ENCODE assay signal across 19 cellular contexts in genomic region chr4:80459918-80460473, GRCh38.
DNase-seq lines count a peak whose midpoint lies in the region; ATAC-seq and TF ChIP-seq lines count a peak whose summit lies in the region.
"Had no signal": no experiment of that assay in that cellular context is flagged by ENCODE, and none has a peak within 500 bp of the region (broad histone marks: within the 10 kb centered on the region; RNA-seq: fewer than 3 reads in every experiment).

No MANE protein-coding gene starts in this region.

- CTCF ChIA-PET in WTC11 (lab: Charles Lee): interaction anchor here (0.8 to 1.1 kb wide), 3 partner anchors 20 to 1388 kb away, joined by 3 to 4 read pairs (median 3); no protein-coding TSS in a partner anchor

- H2AFZ ChIP-seq in MM.1S (ENCODE audit: low read length): no peak overlapping the region
- no peak overlapping the region for H2AFZ ChIP-seq in neural progenitor cell (replicated peaks)
- no peak overlapping the region for H2AFZ ChIP-seq in osteoblast (ENCODE audit: low read length)

- H3K4me2 ChIP-seq in MM.1S (ENCODE audit: low read depth, low read length) (no peak overlapping the region), neural progenitor cell (no peak overlapping the region), osteoblast (ENCODE audit: insufficient read depth, low read length) (no peak overlapping the region)

- DNase-seq in activated naive CD4-positive, alpha-beta T cell treated with anti-CD3 and anti-CD28 coated beads, Interleukin-2, amount 50 U/mL, for 16 hours: peak; percentile 11
- no peak for DNase-seq in activated naive CD4-positive, alpha-beta T cell treated with Interleukin-2 at 50 U/mL for 16 hours
- DNase-seq in MM.1S: no peak
- no peak for DNase-seq in WTC11 (ENCODE audit: low spot score)
- DNase-seq in neural progenitor cell (ENCODE audit: low spot score): no peak
- DNase-seq in osteoblast (ENCODE audit: insufficient read length, low spot score, missing footprints): no peak
- DNase-seq: BE2C; CD8-positive, alpha-beta memory T cell; DMS 273 treated with DMSO at 0.1 percent for 48 hours; EL; NCI-H1092 treated with DMSO at 0.1 percent for 48 hours; NCI-H1694; NCI-H2171; NCI-H774; SIG-M5 had no signal

- no peak overlapping the region for H3K4me3 Mint-ChIP-seq in WTC11
- no peak overlapping the region for H3K4me3 Mint-ChIP-seq in neural progenitor cell
- H3K4me3 Mint-ChIP-seq: CD8-positive, alpha-beta memory T cell had no signal

- no peaks in the 10 kb centered on the region for H3K27me3 ChIP-seq in MM.1S (replicated peaks; ENCODE audit: insufficient read depth, low read length)
- no peaks in the 10 kb centered on the region for H3K27me3 ChIP-seq in neural progenitor cell
- H3K27me3 ChIP-seq in osteoblast (ENCODE audit: insufficient read depth, low read length): no peaks in the 10 kb centered on the region
- H3K27me3 ChIP-seq: BE2C had no signal

- H3K9ac ChIP-seq in MM.1S (ENCODE audit: low read length) (no peak overlapping the region), neural progenitor cell (no peak overlapping the region)

- no peaks in the 10 kb centered on the region for H3K9me3 ChIP-seq in MM.1S (replicated peaks; ENCODE audit: insufficient read depth, low read length)
- no peaks in the 10 kb centered on the region for H3K9me3 ChIP-seq in neural progenitor cell (ENCODE audit: low read depth)
- no peaks in the 10 kb centered on the region for H3K9me3 ChIP-seq in osteoblast (ENCODE audit: low read depth, low read length)
- H3K9me3 ChIP-seq: BE2C had no signal

- H3K27me3 Mint-ChIP-seq in WTC11 (ENCODE audit: low read depth) (no peaks in the 10 kb centered on the region), neural progenitor cell (ENCODE audit: insufficient read depth, low read depth) (no peaks in the 10 kb centered on the region)
- H3K27me3 Mint-ChIP-seq: CD8-positive, alpha-beta memory T cell had no signal

- no peaks in the 10 kb centered on the region for H3F3A ChIP-seq in MM.1S (ENCODE audit: insufficient read depth, low read length)
- no peaks in the 10 kb centered on the region for H3F3A ChIP-seq in neural progenitor cell (ENCODE audit: low read depth)

- TF ChIP-seq CTCF in MM.1S (IDR thresholded peaks at IDR 0.05; ENCODE audit: low read length) (no peak), WTC11 (IDR thresholded peaks at IDR 0.05) (no peak), neural progenitor cell (IDR thresholded peaks at IDR 0.05) (peak; percentile 22), osteoblast (IDR thresholded peaks at IDR 0.05; ENCODE audit: extremely low read depth, low read depth, low read length) (no peak)

- H3K4me3 ChIP-seq in MM.1S (ENCODE audit: low read length): no peak overlapping the region
- no peak overlapping the region for H3K4me3 ChIP-seq in neural progenitor cell
- H3K4me3 ChIP-seq in osteoblast (ENCODE audit: insufficient read depth, low read length): no peak overlapping the region
- H3K4me3 ChIP-seq: K562 had no signal

- H3K4me1 ChIP-seq in MM.1S (ENCODE audit: low read length): peaks cover 3% of the 10 kb centered on the region; the same call in 1 of the 2 replicates
- H3K4me1 ChIP-seq in neural progenitor cell: peaks cover 3% of the 10 kb centered on the region
- peaks cover 5% of the 10 kb centered on the region for H3K4me1 ChIP-seq in osteoblast (ENCODE audit: insufficient read depth, low read length)
- H3K4me1 ChIP-seq: BE2C had no signal

- H3K9me3 Mint-ChIP-seq in WTC11 (peaks cover 10% of the 10 kb centered on the region), neural progenitor cell (no peaks in the 10 kb centered on the region)
- H3K9me3 Mint-ChIP-seq: CD8-positive, alpha-beta memory T cell had no signal

- peak overlapping the region; percentile 8; the same call in 1 of the 2 replicates for H3K27ac ChIP-seq in MM.1S (ENCODE audit: low read length)
- H3K27ac ChIP-seq in neural progenitor cell: no peak overlapping the region
- no peak overlapping the region for H3K27ac ChIP-seq in osteoblast (ENCODE audit: low read depth, low read length)
- H3K27ac ChIP-seq: HL-60 had no signal

- H4K20me1 ChIP-seq in MM.1S (ENCODE audit: insufficient read depth, low read length) (no peaks in the 10 kb centered on the region), neural progenitor cell (ENCODE audit: low read depth) (no peaks in the 10 kb centered on the region), osteoblast (ENCODE audit: insufficient read depth, low read length) (no peaks in the 10 kb centered on the region)

- no peaks in the 10 kb centered on the region for H3K9me2 ChIP-seq in MM.1S (replicated peaks; ENCODE audit: insufficient read depth, low read length)

- H3K4me1 Mint-ChIP-seq in WTC11: peaks cover 43% of the 10 kb centered on the region
- no peaks in the 10 kb centered on the region for H3K4me1 Mint-ChIP-seq in neural progenitor cell

- H3K36me3 Mint-ChIP-seq in WTC11 (no peaks in the 10 kb centered on the region), neural progenitor cell (no peaks in the 10 kb centered on the region)

- POLR2A ChIA-PET in WTC11 (lab: Charles Lee): no interaction called here

- H3K36me3 ChIP-seq in MM.1S (replicated peaks; ENCODE audit: insufficient read depth, low read length) (no peaks in the 10 kb centered on the region), neural progenitor cell (no peaks in the 10 kb centered on the region), osteoblast (ENCODE audit: insufficient read depth, low read length) (no peaks in the 10 kb centered on the region)
- H3K36me3 ChIP-seq: BE2C had no signal

- H3K27ac Mint-ChIP-seq in WTC11 (peak overlapping the region; percentile 48), neural progenitor cell (no peak overlapping the region)

- ATAC-seq in WTC11: peak; percentile 62
- ATAC-seq in GM18517 (IDR thresholded peaks at IDR 0.05; ENCODE audit: unreplicated experiment): no peak
- no peak for ATAC-seq in HG03039 (IDR thresholded peaks at IDR 0.05; ENCODE audit: unreplicated experiment)
- ATAC-seq: K562 had no signal

- no peaks in the 10 kb centered on the region for H3K79me2 ChIP-seq in MM.1S (ENCODE audit: low read length)
- no peaks in the 10 kb centered on the region for H3K79me2 ChIP-seq in neural progenitor cell (ENCODE audit: low read depth)
- H3K79me2 ChIP-seq in osteoblast (ENCODE audit: insufficient read depth, low read length): no peaks in the 10 kb centered on the region

TF ChIP-seq in WTC11, 78 proteins besides CTCF, POLR2A, EP300 and RAD21 (continues in another document):
- no peak for TF ChIP-seq SMAD3 (CRISPR knock-in tag; IDR thresholded peaks at IDR 0.05; ENCODE audit: borderline replicate concordance)
- no peak for TF ChIP-seq PRDM15 (CRISPR knock-in tag; IDR thresholded peaks at IDR 0.05)
- no peak for TF ChIP-seq E2F4 (CRISPR knock-in tag; IDR thresholded peaks at IDR 0.05; ENCODE audit: borderline replicate concordance, low read depth)
- TF ChIP-seq ZNF219 (CRISPR knock-in tag; IDR thresholded peaks at IDR 0.05; ENCODE audit: borderline replicate concordance): no peak
